18 cellular contexts compared by ENCODE assay signal in genomic region chr2:181844551-181845290, GRCh38.
"Had no signal": no experiment of that assay in that cellular context is flagged by ENCODE, and none has a peak within 500 bp of the region (broad histone marks: within the 10 kb centered on the region; RNA-seq: fewer than 3 reads in every experiment).

No MANE protein-coding gene starts in this region.

- H3K36me3 Mint-ChIP-seq: memory B cell; natural killer cell; stimulated activated naive B cell treated with anti-CD40 and anti-IgM and Interleukin-4, amounts not matched to agents 10 μg/mL and 1 μg/mL and 100 μg/mL, for 72 hours had no signal

- H3K4me3 Mint-ChIP-seq: activated CD4-positive, alpha-beta T cell treated with anti-CD3 and anti-CD28 coated beads for 36 hours; activated CD8-positive, alpha-beta T cell treated with anti-CD3 and anti-CD28 coated beads for 36 hours; activated T-cell treated with anti-CD3 and anti-CD28 coated beads, Interleukin-2, amount 50 U/mL, for 4 hours; memory B cell; natural killer cell; stimulated activated naive B cell treated with anti-CD40 and anti-IgM and Interleukin-4, amounts not matched to agents 10 μg/mL and 1 μg/mL and 100 μg/mL, for 72 hours; T-helper 17 cell had no signal

- H3K27ac Mint-ChIP-seq: activated CD4-positive, alpha-beta T cell treated with anti-CD3 and anti-CD28 coated beads for 36 hours; activated CD8-positive, alpha-beta T cell treated with anti-CD3 and anti-CD28 coated beads for 36 hours; memory B cell; natural killer cell; progenitor cell of endocrine pancreas; stimulated activated naive B cell treated with anti-CD40 and anti-IgM and Interleukin-4, amounts not matched to agents 10 μg/mL and 1 μg/mL and 100 μg/mL, for 72 hours; T-helper 17 cell had no signal

- DNase-seq: activated CD4-positive, alpha-beta T cell treated with anti-CD3 and anti-CD28 coated beads for 36 hours; activated CD8-positive, alpha-beta T cell treated with anti-CD3 and anti-CD28 coated beads for 36 hours; activated effector memory CD4-positive, alpha-beta T cell treated with Interleukin-2 at 50 U/mL for 16 hours; activated naive CD4-positive, alpha-beta T cell treated with anti-CD3 and anti-CD28 coated beads, Interleukin-2, amount 50 U/mL, for 16 hours; activated T-cell treated with anti-CD3 and anti-CD28 coated beads, Interleukin-2, amount 50 U/mL, for 4 hours; effector CD8-positive, alpha-beta T cell; foreskin keratinocyte; heart left ventricle; natural killer cell; right cardiac atrium; stimulated activated CD4-positive, alpha-beta T cell treated with anti-CD3 and anti-CD28 coated beads, Interleukin-15, amount 100 ng/mL, for 24 hours; stimulated activated CD4-positive, alpha-beta T cell treated with anti-CD3 and anti-CD28 coated beads, Interleukin-4, amount 100 ng/mL, for 1 hour; stimulated activated naive B cell treated with anti-CD40 and anti-IgM and Interleukin-4, amounts not matched to agents 10 μg/mL and 1 μg/mL and 100 μg/mL, for 72 hours; T-helper 17 cell; transverse colon had no signal

- H3K27me3 Mint-ChIP-seq: progenitor cell of endocrine pancreas had no signal

- H3K9me3 Mint-ChIP-seq: activated CD8-positive, alpha-beta T cell treated with anti-CD3 and anti-CD28 coated beads for 36 hours; activated T-cell treated with anti-CD3 and anti-CD28 coated beads, Interleukin-2, amount 50 U/mL, for 4 hours; memory B cell; natural killer cell; stimulated activated naive B cell treated with anti-CD40 and anti-IgM and Interleukin-4, amounts not matched to agents 10 μg/mL and 1 μg/mL and 100 μg/mL, for 72 hours had no signal

- H3K4me1 Mint-ChIP-seq: memory B cell; natural killer cell; stimulated activated naive B cell treated with anti-CD40 and anti-IgM and Interleukin-4, amounts not matched to agents 10 μg/mL and 1 μg/mL and 100 μg/mL, for 72 hours; T-helper 17 cell had no signal

- ATAC-seq: activated CD4-positive, alpha-beta T cell treated with anti-CD3 and anti-CD28 coated beads for 36 hours; activated CD8-positive, alpha-beta T cell treated with anti-CD3 and anti-CD28 coated beads for 36 hours; activated T-cell treated with anti-CD3 and anti-CD28 coated beads, Interleukin-2, amount 50 U/mL, for 4 hours; foreskin keratinocyte; heart left ventricle; left lobe of liver; natural killer cell; right cardiac atrium; stimulated activated naive B cell treated with anti-CD40 and anti-IgM and Interleukin-4, amounts not matched to agents 10 μg/mL and 1 μg/mL and 100 μg/mL, for 72 hours; T-helper 17 cell had no signal
